17 cellular contexts compared by ENCODE assay signal in genomic region chr12:87427770-87428169, GRCh38.
"Had no signal": no experiment of that assay in that cellular context is flagged by ENCODE, and none has a peak within 500 bp of the region (broad histone marks: within the 10 kb centered on the region; RNA-seq: fewer than 3 reads in every experiment).

No MANE protein-coding gene starts in this region.

- H3K4me3 ChIP-seq: adrenal gland, body of pancreas, gastrocnemius medialis, heart left ventricle, lung, pancreas had no signal

- H3K4me1 ChIP-seq: body of pancreas, gastrocnemius medialis, heart left ventricle, pancreas had no signal

- DNase-seq: activated CD4-positive, alpha-beta memory T cell treated with anti-CD3 and anti-CD28 coated beads, Interleukin-2, amount 10 ng/mL, durations not matched to agents 7 days and 5 days; activated CD4-positive, alpha-beta T cell treated with anti-CD3 and anti-CD28 coated beads for 4 hours; activated effector memory CD4-positive, alpha-beta T cell treated with anti-CD3 and anti-CD28 coated beads, Interleukin-2, amount 50 U/mL, for 16 hours; activated T-cell treated with anti-CD3 and anti-CD28 coated beads, Interleukin-2, amount 50 U/mL, for 24 hours; adrenal gland; body of pancreas; cortex of kidney; effector CD4-positive, alpha-beta T cell; gastrocnemius medialis; heart left ventricle; immature natural killer cell; left cardiac atrium; naive B cell; pancreas; stimulated activated CD4-positive, alpha-beta T cell treated with anti-CD3 and anti-CD28 coated beads, Interleukin-2, amount 100 ng/mL, for 24 hours; T-helper 2 cell had no signal

- H3K36me3 ChIP-seq: adrenal gland, gastrocnemius medialis, heart left ventricle, pancreas had no signal

- H3K27ac ChIP-seq: body of pancreas, gastrocnemius medialis, heart left ventricle, pancreas had no signal

- H3K9me3 ChIP-seq: adrenal gland, body of pancreas, gastrocnemius medialis, pancreas had no signal

- H3K27me3 ChIP-seq: adrenal gland, body of pancreas, gastrocnemius medialis, heart left ventricle, pancreas had no signal
